ENCODE assay signal across 1 cellular context in genomic region chr3:150737874-150738679, GRCh38.
TF ChIP-seq lines count a peak whose summit lies in the region.

No MANE protein-coding gene starts in this region.

TF ChIP-seq in HepG2, 621 proteins besides CTCF, POLR2A, EP300 and RAD21 (continued from another document and continues in another):
- TF ChIP-seq TFAP4 (IDR thresholded peaks at IDR 0.05; ENCODE audit: borderline replicate concordance, low read depth) (peak; percentile 42; the same call in 1 of the 2 replicates), PCBP1 (IDR thresholded peaks at IDR 0.05; ENCODE audit: borderline replicate concordance, low read depth, low read length) (no peak), AKNA (CRISPR knock-in tag; IDR thresholded peaks at IDR 0.05; ENCODE audit: borderline replicate concordance) (no peak), KDM3A (CRISPR knock-in tag; IDR thresholded peaks at IDR 0.05; ENCODE audit: low read depth) (no peak), ZNF18 (CRISPR knock-in tag; IDR thresholded peaks at IDR 0.05; ENCODE audit: insufficient replicate concordance) (peak; percentile 46), RFXAP (CRISPR knock-in tag; IDR thresholded peaks at IDR 0.05; ENCODE audit: borderline replicate concordance) (no peak), ZNF280D (CRISPR knock-in tag; IDR thresholded peaks at IDR 0.05) (no peak), ZNF687 (CRISPR knock-in tag; IDR thresholded peaks at IDR 0.05) (no peak), BORCS8-MEF2B (CRISPR knock-in tag; IDR thresholded peaks at IDR 0.05) (no peak), ATF1 (CRISPR knock-in tag; IDR thresholded peaks at IDR 0.05) (no peak), ONECUT2 (CRISPR knock-in tag; IDR thresholded peaks at IDR 0.05) (no peak), ZNF609 (CRISPR knock-in tag; IDR thresholded peaks at IDR 0.05; ENCODE audit: borderline replicate concordance) (no peak), ZNF276 (CRISPR knock-in tag; IDR thresholded peaks at IDR 0.05; ENCODE audit: low read depth) (no peak), SP2 (CRISPR knock-in tag; IDR thresholded peaks at IDR 0.05) (no peak), ZBTB21 (CRISPR knock-in tag; IDR thresholded peaks at IDR 0.05) (no peak), SP1 (IDR thresholded peaks at IDR 0.05) (no peak), SP1 (CRISPR knock-in tag; IDR thresholded peaks at IDR 0.05) (no peak), SUZ12 (IDR thresholded peaks at IDR 0.05; ENCODE audit: low read depth, low read length) (no peak), ZNF747 (CRISPR knock-in tag; IDR thresholded peaks at IDR 0.05; ENCODE audit: borderline replicate concordance) (no peak), ZNF232 (CRISPR knock-in tag; IDR thresholded peaks at IDR 0.05; ENCODE audit: borderline replicate concordance) (no peak), RXRA (CRISPR knock-in tag; IDR thresholded peaks at IDR 0.05) (peak; percentile 62; the same call in 1 of the 2 replicates), ZFP1 (CRISPR knock-in tag; IDR thresholded peaks at IDR 0.05) (no peak), ZNF570 (CRISPR knock-in tag; IDR thresholded peaks at IDR 0.05; ENCODE audit: borderline replicate concordance) (no peak), GLMP (CRISPR knock-in tag; IDR thresholded peaks at IDR 0.05; ENCODE audit: borderline replicate concordance) (no peak), ZNF761 (CRISPR knock-in tag; conservative IDR thresholded peaks at IDR 0.05) (no peak)
